2 cellular contexts compared by ENCODE assay signal in genomic region chr22:24262185-24262749, GRCh38. TPM values are rescaled to one million over a fixed set of nuclear protein-coding genes. Genes with fewer than 3 reads are reported as not detected.
"Had no signal": no experiment of that assay in that cellular context is flagged by ENCODE, and none has a peak within 500 bp of the region (broad histone marks: within the 10 kb centered on the region; RNA-seq: fewer than 3 reads in every experiment).

No MANE protein-coding gene starts in this region.

RNA-seq across cellular contexts. Expression of gene GGT5, which starts 17.4 kb away (rescaled TPM):
- total RNA-seq: natural killer cell had no signal
- polyA plus RNA-seq: immature natural killer cell had no signal
